In the genomic region with DNA sequence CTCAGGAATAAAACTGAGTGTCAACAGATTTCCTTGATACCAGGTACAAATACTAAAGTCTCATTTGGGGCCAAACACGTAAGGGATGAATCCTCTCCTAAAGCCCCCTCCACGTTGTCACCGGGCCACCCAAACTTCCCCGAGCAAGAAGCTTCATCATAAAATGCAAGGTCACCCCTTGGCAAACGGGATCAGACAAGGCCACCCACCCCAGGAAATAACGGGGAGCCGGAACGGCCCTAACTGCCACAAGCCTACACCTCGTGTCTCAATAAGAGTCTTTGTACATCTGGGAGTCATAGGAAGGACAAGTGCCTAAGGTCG, we compare ENCODE assay signal across 9 cellular contexts. TPM values are rescaled to one million over a fixed set of nuclear protein-coding genes. Genes with fewer than 3 reads are reported as not detected.
DNase-seq lines count a peak whose midpoint lies in the region; ATAC-seq, FAIRE-seq and TF ChIP-seq lines count a peak whose summit lies in the region.
"Had no signal": no experiment of that assay in that cellular context is flagged by ENCODE, and none has a peak within 500 bp of the region (broad histone marks: within the 10 kb centered on the region; RNA-seq: fewer than 3 reads in every experiment).

No MANE protein-coding gene starts in this region.

- no TSS peak for BruUV-seq in GM12878 (replicated peaks; lab: Mats Ljungman, UMichigan)

- H3K9ac ChIP-seq in GM12878 (ENCODE audit: control insufficient read depth, insufficient read depth, low read length) (peak overlapping the region; percentile 96), liver (ENCODE audit: low read depth in 1 of 2, low read length in 2 of 2) (peak overlapping the region; percentile 84 to 99)

- TF ChIP-seq RAD21 in GM12878 (IDR thresholded peaks at IDR 0.05; ENCODE audit: insufficient read depth, low read depth, low read length), result no peak
- TF ChIP-seq RAD21 in liver (IDR thresholded peaks at IDR 0.05), result no peak

- peaks cover 47% of the 10 kb centered on the region for H3K4me1 Mint-ChIP-seq in activated T-cell treated with anti-CD3 and anti-CD28 coated beads, Interleukin-2, amount 50 U/mL, for 4 hours (ENCODE audit: low read depth)

- SMC1A ChIA-PET in GM12878 (lab: Charles Lee; ENCODE audit: uncharacterized antibody, unreplicated experiment), result interaction anchor here (1.6 to 1.8 kb wide), 3 partner anchors 23 to 155 kb away, joined by 4 to 9 read pairs (median 6); no protein-coding TSS in a partner anchor

- TF ChIP-seq CTCF in GM12878 (IDR thresholded peaks at IDR 0.05 in 2 of 3, conservative IDR thresholded peaks at IDR 0.05 in 1 of 3; ENCODE audit: control insufficient read depth in 2 of 3, extremely low read depth in 1 of 3, insufficient read depth in 1 of 3, low read depth in 3 of 3, low read length in 3 of 3) (no peak), liver (IDR thresholded peaks at IDR 0.05; ENCODE audit: low read depth, low read length, missing input control) (no peak), transverse colon (IDR thresholded peaks at IDR 0.05) (no peak)

- no peak overlapping the region for H2AFZ ChIP-seq in GM12878 (ENCODE audit: control insufficient read depth, low read depth, low read length)

- peaks cover 41% of the 10 kb centered on the region for H4K20me1 ChIP-seq in GM12878 (ENCODE audit: control insufficient read depth, insufficient read depth)

- intact Hi-C loops in GM12878 (cut with micrococcal nuclease; ENCODE audit: unreplicated experiment), result no loop called here
- intact Hi-C loops in transverse colon (cut with DNase I; ENCODE audit: low total_unique reads), result no loop called here

- H3K36me3 ChIP-seq in GM12878 (ENCODE audit: control insufficient read depth in 2 of 2, insufficient read depth in 2 of 2, low read length in 1 of 2) (peaks cover 36 to 46% of the 10 kb centered on the region in 2 experiments), liver (ENCODE audit: control insufficient read depth in 4 of 4, insufficient read depth in 3 of 4, low read depth in 1 of 4, low read length in 3 of 4) (peaks cover 30 to 43% (median 40%) of the 10 kb centered on the region in 4 donors), transverse colon (peaks cover 0 to 45% (median 20%) of the 10 kb centered on the region in 4 donors)

- RAD21 ChIA-PET in GM12878 (lab: Charles Lee; ENCODE audit: unreplicated experiment), result interaction anchor here (1.4 to 1.6 kb wide), 3 partner anchors 14 to 221 kb away, joined by 4 to 8 read pairs (median 7); a partner anchor contains a TSS

- H3K27me3 Mint-ChIP-seq in activated T-cell treated with anti-CD3 and anti-CD28 coated beads, Interleukin-2, amount 50 U/mL, for 4 hours (ENCODE audit: low read depth), result no peaks in the 10 kb centered on the region

- no peak for TF ChIP-seq POLR2A in GM12878 (IDR thresholded peaks at IDR 0.05; ENCODE audit: low read depth, low read length)
- no peak for TF ChIP-seq POLR2A in transverse colon (IDR thresholded peaks at IDR 0.05)

- H3K4me3 Mint-ChIP-seq in activated T-cell treated with anti-CD3 and anti-CD28 coated beads, Interleukin-2, amount 50 U/mL, for 4 hours, result peak overlapping the region; percentile 98

- peak overlapping the region; percentile 79 for H3K27ac ChIP-seq in GM12878 (ENCODE audit: control insufficient read depth, insufficient read depth)
- H3K27ac ChIP-seq in liver (ENCODE audit: low read depth in 1 of 2, low read length in 2 of 2), result peak overlapping the region; percentile 91 to 97
- peak overlapping the region; percentile 91 to 94 (median 94) for H3K27ac ChIP-seq in transverse colon

- peak overlapping the region; percentile 89 for H3K4me2 ChIP-seq in GM12878 (ENCODE audit: control insufficient read depth, insufficient read depth)

- no peak for DNase-seq in activated T-cell treated with anti-CD3 and anti-CD28 coated beads, Interleukin-2, amount 50 U/mL, for 4 hours
- no peak for DNase-seq in activated T-cell treated with anti-CD3 and anti-CD28 coated beads, Interleukin-2, amount 50 U/mL, for 48 hours
- DNase-seq in GM12878 (ENCODE audit: low read depth, low spot score), result no peak
- DNase-seq in transverse colon, result no peak
- DNase-seq in DMS79 treated with DMSO at 0.1 percent for 48 hours (lab: John Stamatoyannopoulos, UW), result no peak
- no peak for DNase-seq in amygdala (lab: John Stamatoyannopoulos, UW)

- H3K9me3 ChIP-seq in GM12878 (replicated peaks; ENCODE audit: control insufficient read depth, insufficient read depth, low read length) (no peaks in the 10 kb centered on the region), liver (ENCODE audit: control insufficient read depth in 4 of 4, low read length in 3 of 4) (no peaks in the 10 kb centered on the region), transverse colon (no peaks in the 10 kb centered on the region)

- in situ Hi-C loops in GM12878 (cut with MboI) (no loop called here), transverse colon (cut with MboI; ENCODE audit: low pct_ligation_motif_present in 1 of 4, low pct_unique_long_range_greater_than_20kb in 1 of 4, low sequenced_read_pairs in 3 of 4) (loop anchor here in 2 of 4 donors (10.0 to 25.0 kb wide), 2 partner anchors 153 to 200 kb away; a partner anchor contains a TSS)

- H3K79me2 ChIP-seq in GM12878 (ENCODE audit: control insufficient read depth, insufficient read depth, low read length), result peaks cover 59% of the 10 kb centered on the region

- WGBS in GM12878 (ENCODE audit: insufficient coverage, insufficient replicate concordance, low lambda C conversion rate, missing lambda C conversion rate), result 3% methylated on average over 10 of the region's 10 CpGs
- under 1% methylated on average over 10 of the region's 10 CpGs for WGBS in liver
- WGBS in transverse colon (ENCODE audit: low coverage in 1 of 2), 2 donors, result 0 to 1% methylated on average over 4 to 9 of the region's 10 CpGs

- H3K27me3 ChIP-seq in GM12878 (replicated peaks in 1 of 2; ENCODE audit: control insufficient read depth in 2 of 2, insufficient read depth in 2 of 2, low read length in 1 of 2) (no peaks in the 10 kb centered on the region), liver (ENCODE audit: control insufficient read depth in 4 of 4, insufficient read depth in 4 of 4, low read length in 3 of 4) (no peaks in the 10 kb centered on the region), transverse colon (no peaks in the 10 kb centered on the region)

- ATAC-seq in activated T-cell treated with anti-CD3 and anti-CD28 coated beads, Interleukin-2, amount 50 U/mL, for 4 hours, result no peak
- ATAC-seq in GM12878, result no peak
- ATAC-seq in HG03025 (IDR thresholded peaks at IDR 0.05; ENCODE audit: low FRiP score, unreplicated experiment), result no peak

- peaks cover 36% of the 10 kb centered on the region for H3K36me3 Mint-ChIP-seq in activated T-cell treated with anti-CD3 and anti-CD28 coated beads, Interleukin-2, amount 50 U/mL, for 4 hours (ENCODE audit: insufficient read depth)

- CTCF ChIA-PET in GM12878 (lab: Yijun Ruan, JAX), result interaction anchor here (0.5 to 2.1 kb wide), 4 partner anchors 14 to 218 kb away, joined by 3 to 38 read pairs (median 6); a partner anchor contains a TSS

- POLR2A ChIA-PET in GM12878 (lab: Charles Lee), result interaction anchor here (0.8 to 1.8 kb wide), 5 partner anchors 11 to 217 kb away, joined by 3 to 6 read pairs (median 4); a partner anchor contains a TSS

- TF ChIP-seq EP300 in GM12878 (IDR thresholded peaks at IDR 0.05; ENCODE audit: borderline replicate concordance in 1 of 2, control insufficient read depth in 1 of 2, low read depth in 2 of 2, low read length in 2 of 2) (no peak), transverse colon (IDR thresholded peaks at IDR 0.05; ENCODE audit: low read depth) (no peak)

- H3K4me3 ChIP-seq in GM12878, result peak overlapping the region; percentile 97
- peak overlapping the region; percentile 74 to 99 (median 98) for H3K4me3 ChIP-seq in liver (ENCODE audit: low read depth in 1 of 3, low read length in 3 of 3)
- peak overlapping the region; percentile 74 to 82 (median 81) for H3K4me3 ChIP-seq in transverse colon

- no peaks in the 10 kb centered on the region for H3K9me3 Mint-ChIP-seq in activated T-cell treated with anti-CD3 and anti-CD28 coated beads, Interleukin-2, amount 50 U/mL, for 4 hours

- FAIRE-seq in GM12878 (lab: Jason Lieb, UNC), result no peak

- H3K4me1 ChIP-seq in GM12878 (ENCODE audit: control insufficient read depth, insufficient read depth, low read length), result peaks cover 24% of the 10 kb centered on the region
- peaks cover 0 to 38% (median 31%) of the 10 kb centered on the region in 4 donors for H3K4me1 ChIP-seq in liver (ENCODE audit: control insufficient read depth in 4 of 4, insufficient read depth in 4 of 4, low read length in 3 of 4)
- peaks cover 22 to 45% (median 37%) of the 10 kb centered on the region in 4 donors for H3K4me1 ChIP-seq in transverse colon

RNA-seq across cellular contexts. Expression of a gene that starts 0.7 kb away (rescaled TPM):
- 1,000 to 10,000 TPM; 3,493 to 4,080 (median 3,609) TPM for total RNA-seq in activated T-cell treated with anti-CD3 and anti-CD28 coated beads, Interleukin-2, amount 50 U/mL, for 4 hours
- total RNA-seq in GM12878 (2013; cell fraction: nucleolus; rRNA removed), result 428 and 477 TPM in 2 replicates
- total RNA-seq in GM12878 (2014; rRNA removed) (2,013 and 2,296 TPM in 2 replicates), GM12878 (2014; rRNA removed; fragmentation: Illumina TruSeq; extraction: Trizol) (1,954 and 2,053 TPM in 2 replicates), GM12878 (2021) (3,487 and 3,491 TPM in 2 replicates), liver (1,000 to 10,000 TPM in 1 of 2 donors, 100 to 1,000 TPM in 1; 945 to 1,090 TPM), transverse colon (1,000 to 10,000 TPM; 1,013 to 1,686 (median 1,532) TPM)
- polyA plus RNA-seq in GM12878 (2011; ENCODE audit: low read depth), result 2,021 TPM
- polyA plus RNA-seq in GM12878 (2011; rRNA removed) (1,026 and 1,259 TPM in 2 replicates), GM12878 (2014; fragmentation: Illumina TruSeq; extraction: Trizol) (1,630 and 2,440 TPM in 2 replicates), GM12878 (2014; fragmentation: Nextera tagmentation; extraction: Ambion mirVana) (100 to 1,000 TPM; 513 to 937 TPM), GM12878 (2014; rRNA removed) (1,584 and 1,859 TPM in 2 replicates), GM12878 (2016; fragmentation: Nextera tagmentation; extraction: Ambion mirVana) (100 to 1,000 TPM; 280 to 285 TPM), liver (100 to 1,000 TPM; 244 to 691 TPM)
- 1,261 and 1,791 TPM in 2 replicates for polyA plus RNA-seq in GM12878 (2011; cell fraction: cytosol; rRNA removed)
- 851 and 1,120 TPM in 2 replicates for polyA plus RNA-seq in GM12878 (2011; cell fraction: nucleus; rRNA removed)
- 2,531 and 6,101 TPM in 2 replicates for polyA plus RNA-seq in GM12878 (2012)
- 1,004 and 2,355 TPM in 2 replicates for polyA minus RNA-seq in GM12878 (2011; rRNA and poly(A)+ RNA removed)
- 1,141 and 1,143 TPM in 2 replicates for polyA minus RNA-seq in GM12878 (2011; cell fraction: cytosol; rRNA and poly(A)+ RNA removed)
- 341 and 536 TPM in 2 replicates for polyA minus RNA-seq in GM12878 (2011; cell fraction: nucleus; rRNA and poly(A)+ RNA removed)

RNA-seq across cellular contexts. Expression of a gene that starts 13.6 kb away (rescaled TPM):
- 10 to 100 TPM; 41.6 to 44.3 (median 42.6) TPM for total RNA-seq in activated T-cell treated with anti-CD3 and anti-CD28 coated beads, Interleukin-2, amount 50 U/mL, for 4 hours
- 40.0 and 41.8 TPM in 2 replicates for total RNA-seq in GM12878 (2013; cell fraction: nucleolus; rRNA removed)
- total RNA-seq in GM12878 (2014; rRNA removed) (35.5 and 39.3 TPM in 2 replicates), GM12878 (2014; rRNA removed; fragmentation: Illumina TruSeq; extraction: Trizol) (12.7 and 16.5 TPM in 2 replicates), GM12878 (2021) (42.1 and 46.4 TPM in 2 replicates), liver (10 to 100 TPM; 20.9 to 29.5 TPM), transverse colon (10 to 100 TPM; 54.6 to 89.0 (median 82.3) TPM)
- polyA plus RNA-seq in GM12878 (2011; ENCODE audit: low read depth), result 14.4 TPM
- polyA plus RNA-seq in GM12878 (2011; rRNA removed) (8.3 and 22.5 TPM in 2 replicates), GM12878 (2014; fragmentation: Illumina TruSeq; extraction: Trizol) (3.8 and 17.8 TPM in 2 replicates), GM12878 (2014; fragmentation: Nextera tagmentation; extraction: Ambion mirVana) (under 1 TPM; 0.13 to 0.53 TPM), GM12878 (2014; rRNA removed) (45.5 and 50.6 TPM in 2 replicates), GM12878 (2016; fragmentation: Nextera tagmentation; extraction: Ambion mirVana) (10 to 100 TPM; 27.2 to 35.2 TPM), liver (10 to 100 TPM in 1 of 2 donors, 1 to 10 TPM in 1; 3.0 to 26.7 TPM)
- polyA plus RNA-seq in GM12878 (2011; cell fraction: cytosol; rRNA removed), result 34.2 and 37.4 TPM in 2 replicates
- polyA plus RNA-seq in GM12878 (2011; cell fraction: nucleus; rRNA removed), result 39.1 and 56.5 TPM in 2 replicates
- 42.0 and 57.7 TPM in 2 replicates for polyA plus RNA-seq in GM12878 (2012)
- polyA minus RNA-seq in GM12878 (2011; rRNA and poly(A)+ RNA removed), result 19.1 and 19.3 TPM in 2 replicates
- polyA minus RNA-seq in GM12878 (2011; cell fraction: cytosol; rRNA and poly(A)+ RNA removed), result 11.6 and 16.3 TPM in 2 replicates
- polyA minus RNA-seq in GM12878 (2011; cell fraction: nucleus; rRNA and poly(A)+ RNA removed), result 11.6 and 17.9 TPM in 2 replicates

RNA-seq across cellular contexts. Expression of a gene that starts 23.0 kb away (rescaled TPM):
- 10 to 100 TPM; 33.9 to 37.0 (median 35.3) TPM for total RNA-seq in activated T-cell treated with anti-CD3 and anti-CD28 coated beads, Interleukin-2, amount 50 U/mL, for 4 hours
- 20.6 and 22.2 TPM in 2 replicates for total RNA-seq in GM12878 (2013; cell fraction: nucleolus; rRNA removed)
- 17.8 and 22.0 TPM in 2 replicates for total RNA-seq in GM12878 (2014; rRNA removed)
- 5.7 and 10.6 TPM in 2 replicates for total RNA-seq in GM12878 (2014; rRNA removed; fragmentation: Illumina TruSeq; extraction: Trizol)
- 23.2 and 25.1 TPM in 2 replicates for total RNA-seq in GM12878 (2021)
- 12.1 TPM for polyA plus RNA-seq in GM12878 (2011; ENCODE audit: low read depth)
- polyA plus RNA-seq in GM12878 (2011; rRNA removed), result 2.7 and 7.7 TPM in 2 replicates
- polyA plus RNA-seq in GM12878 (2011; cell fraction: cytosol; rRNA removed), result 11.0 and 13.0 TPM in 2 replicates
- polyA plus RNA-seq in GM12878 (2011; cell fraction: nucleus; rRNA removed), result 16.1 and 32.0 TPM in 2 replicates
- polyA plus RNA-seq in GM12878 (2012), result 15.2 and 24.4 TPM in 2 replicates
- polyA plus RNA-seq in GM12878 (2014; fragmentation: Illumina TruSeq; extraction: Trizol), result 5.4 and 9.6 TPM in 2 replicates
- polyA plus RNA-seq in GM12878 (2014; fragmentation: Nextera tagmentation; extraction: Ambion mirVana), result under 1 TPM; 0.13 to 0.40 TPM
- polyA plus RNA-seq in GM12878 (2014; rRNA removed), result 17.9 and 23.1 TPM in 2 replicates
- 10 to 100 TPM; 12.0 to 13.5 TPM for polyA plus RNA-seq in GM12878 (2016; fragmentation: Nextera tagmentation; extraction: Ambion mirVana)
- polyA minus RNA-seq in GM12878 (2011; rRNA and poly(A)+ RNA removed), result 4.2 and 14.1 TPM in 2 replicates
- 4.5 and 4.8 TPM in 2 replicates for polyA minus RNA-seq in GM12878 (2011; cell fraction: cytosol; rRNA and poly(A)+ RNA removed)
- 14.3 and 19.8 TPM in 2 replicates for polyA minus RNA-seq in GM12878 (2011; cell fraction: nucleus; rRNA and poly(A)+ RNA removed)
- total RNA-seq in liver, result 10 to 100 TPM; 10.8 to 14.1 TPM
- polyA plus RNA-seq in liver, result 10 to 100 TPM in 1 of 2 donors, 1 to 10 TPM in 1; 5.6 to 10.4 TPM
- 100 to 1,000 TPM in 1 of 4 donors, 10 to 100 TPM in 3; 15.5 to 110 (median 23.0) TPM for total RNA-seq in transverse colon

RNA-seq across cellular contexts. Expression of a gene that starts 51.7 kb away (rescaled TPM):
- not detected for total RNA-seq in activated T-cell treated with anti-CD3 and anti-CD28 coated beads, Interleukin-2, amount 50 U/mL, for 4 hours
- not detected in 2 replicates for total RNA-seq in GM12878 (2013; cell fraction: nucleolus; rRNA removed)
- total RNA-seq in GM12878 (2014; rRNA removed) (not detected in 2 replicates), GM12878 (2014; rRNA removed; fragmentation: Illumina TruSeq; extraction: Trizol) (not detected in 2 replicates), GM12878 (2021) (not detected in 2 replicates), liver (not detected), transverse colon (under 1 TPM in 1 of 4 donors, not detected in 3; 0.41 TPM)
- not detected for polyA plus RNA-seq in GM12878 (2011; ENCODE audit: low read depth)
- polyA plus RNA-seq in GM12878 (2011; rRNA removed) (0.15 TPM in 1 of 2 replicates, not detected in the other), GM12878 (2014; fragmentation: Illumina TruSeq; extraction: Trizol) (not detected in 2 replicates), GM12878 (2014; fragmentation: Nextera tagmentation; extraction: Ambion mirVana) (not detected), GM12878 (2014; rRNA removed) (not detected in 2 replicates), GM12878 (2016; fragmentation: Nextera tagmentation; extraction: Ambion mirVana) (under 1 TPM in 1 of 2 experiments, not detected in 1; 0.14 TPM), liver (under 1 TPM in 1 of 2 donors, not detected in 1; 0.07 TPM)
- polyA plus RNA-seq in GM12878 (2011; cell fraction: cytosol; rRNA removed), result 0.12 TPM in 1 of 2 replicates, not detected in the other
- polyA plus RNA-seq in GM12878 (2011; cell fraction: nucleus; rRNA removed), result 0.16 TPM in 1 of 2 replicates, not detected in the other
- polyA plus RNA-seq in GM12878 (2012), result 0.13 and 0.14 TPM in 2 replicates
- polyA minus RNA-seq in GM12878 (2011; rRNA and poly(A)+ RNA removed), result not detected in 2 replicates
- not detected in 2 replicates for polyA minus RNA-seq in GM12878 (2011; cell fraction: cytosol; rRNA and poly(A)+ RNA removed)
- not detected in 2 replicates for polyA minus RNA-seq in GM12878 (2011; cell fraction: nucleus; rRNA and poly(A)+ RNA removed)
- total RNA-seq: subcutaneous adipose tissue had no signal
